1 cellular context compared by ENCODE assay signal in the genomic region with DNA sequence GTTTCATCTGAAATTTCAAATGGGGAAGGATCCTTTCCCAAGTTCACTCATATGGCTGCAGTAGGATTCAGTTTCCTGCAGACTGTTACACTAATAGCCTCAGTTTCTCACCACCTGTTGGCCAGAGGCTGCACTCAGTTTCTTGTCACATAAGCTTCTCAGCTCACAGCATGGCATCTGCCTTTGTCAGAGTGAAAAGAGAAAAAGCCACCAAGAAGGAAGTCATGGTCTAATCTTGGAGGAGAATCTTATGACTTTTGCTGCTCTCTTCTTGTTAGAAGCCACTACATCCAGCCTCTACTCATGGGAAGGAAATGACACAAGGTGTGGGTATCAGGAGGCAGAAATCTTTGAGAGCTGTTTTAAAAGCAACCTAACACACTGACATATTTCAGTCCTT.
TF ChIP-seq lines count a peak whose summit lies in the region.

No MANE protein-coding gene starts in this region.

TF ChIP-seq in GM12878, 131 proteins besides CTCF, POLR2A, EP300 and RAD21 (continued from another document and continues in another):
- TF ChIP-seq, protein P1, sequence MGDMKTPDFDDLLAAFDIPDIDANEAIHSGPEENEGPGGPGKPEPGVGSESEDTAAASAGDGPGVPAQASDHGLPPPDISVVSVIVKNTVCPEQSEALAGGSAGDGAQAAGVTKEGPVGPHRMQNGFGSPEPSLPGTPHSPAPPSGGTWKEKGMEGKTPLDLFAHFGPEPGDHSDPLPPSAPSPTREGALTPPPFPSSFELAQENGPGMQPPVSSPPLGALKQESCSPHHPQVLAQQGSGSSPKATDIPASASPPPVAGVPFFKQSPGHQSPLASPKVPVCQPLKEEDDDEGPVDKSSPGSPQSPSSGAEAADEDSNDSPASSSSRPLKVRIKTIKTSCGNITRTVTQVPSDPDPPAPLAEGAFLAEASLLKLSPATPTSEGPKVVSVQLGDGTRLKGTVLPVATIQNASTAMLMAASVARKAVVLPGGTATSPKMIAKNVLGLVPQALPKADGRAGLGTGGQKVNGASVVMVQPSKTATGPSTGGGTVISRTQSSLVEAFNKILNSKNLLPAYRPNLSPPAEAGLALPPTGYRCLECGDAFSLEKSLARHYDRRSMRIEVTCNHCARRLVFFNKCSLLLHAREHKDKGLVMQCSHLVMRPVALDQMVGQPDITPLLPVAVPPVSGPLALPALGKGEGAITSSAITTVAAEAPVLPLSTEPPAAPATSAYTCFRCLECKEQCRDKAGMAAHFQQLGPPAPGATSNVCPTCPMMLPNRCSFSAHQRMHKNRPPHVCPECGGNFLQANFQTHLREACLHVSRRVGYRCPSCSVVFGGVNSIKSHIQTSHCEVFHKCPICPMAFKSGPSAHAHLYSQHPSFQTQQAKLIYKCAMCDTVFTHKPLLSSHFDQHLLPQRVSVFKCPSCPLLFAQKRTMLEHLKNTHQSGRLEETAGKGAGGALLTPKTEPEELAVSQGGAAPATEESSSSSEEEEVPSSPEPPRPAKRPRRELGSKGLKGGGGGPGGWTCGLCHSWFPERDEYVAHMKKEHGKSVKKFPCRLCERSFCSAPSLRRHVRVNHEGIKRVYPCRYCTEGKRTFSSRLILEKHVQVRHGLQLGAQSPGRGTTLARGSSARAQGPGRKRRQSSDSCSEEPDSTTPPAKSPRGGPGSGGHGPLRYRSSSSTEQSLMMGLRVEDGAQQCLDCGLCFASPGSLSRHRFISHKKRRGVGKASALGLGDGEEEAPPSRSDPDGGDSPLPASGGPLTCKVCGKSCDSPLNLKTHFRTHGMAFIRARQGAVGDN (IDR thresholded peaks at IDR 0.05) = peak; percentile 23; the same call in 1 of the 2 replicates
- TF ChIP-seq CHD4 (IDR thresholded peaks at IDR 0.05) (no peak), NR2C2 (IDR thresholded peaks at IDR 0.05; ENCODE audit: borderline replicate concordance, control insufficient read depth, insufficient read length, low read depth) (no peak), RELA (IDR thresholded peaks at IDR 0.05; ENCODE audit: borderline replicate concordance, partially characterized antibody) (no peak), SMARCA5 (IDR thresholded peaks at IDR 0.05) (no peak), DPF2 (IDR thresholded peaks at IDR 0.05) (no peak), HDAC6 (IDR thresholded peaks at IDR 0.05; ENCODE audit: unreplicated experiment) (no peak), EGR1 (IDR thresholded peaks at IDR 0.05; ENCODE audit: borderline replicate concordance in 1 of 2, low read depth in 2 of 2, low read length in 2 of 2) (no peak), SRF (IDR thresholded peaks at IDR 0.05; ENCODE audit: low read depth in 2 of 2, low read length in 2 of 2) (no peak), TCF3 (IDR thresholded peaks at IDR 0.05; ENCODE audit: borderline replicate concordance, insufficient read depth, low read depth, low read length) (0 out of 2 replicates have a peak, but pooled peaks have one; percentile 20), ZNF217 (IDR thresholded peaks at IDR 0.05) (no peak), TCF7 (IDR thresholded peaks at IDR 0.05; ENCODE audit: borderline replicate concordance) (no peak), RUNX3 (IDR thresholded peaks at IDR 0.05; ENCODE audit: low read length) (peak; percentile 77), ZNF24 (IDR thresholded peaks at IDR 0.05) (no peak), MEF2A (IDR thresholded peaks at IDR 0.05; ENCODE audit: insufficient read depth, low read depth, low read length) (0 out of 2 replicates have a peak, but pooled peaks have one; percentile 43), BMI1 (IDR thresholded peaks at IDR 0.05; ENCODE audit: borderline replicate concordance) (no peak), CHD2 (IDR thresholded peaks at IDR 0.05; ENCODE audit: borderline replicate concordance, low read depth, low read length) (no peak), ASH2L (IDR thresholded peaks at IDR 0.05; ENCODE audit: borderline replicate concordance, low read depth) (no peak), IRF4 (IDR thresholded peaks at IDR 0.05; ENCODE audit: low read depth, low read length) (0 out of 2 replicates have a peak, but pooled peaks have one; percentile 19), YY1 (IDR thresholded peaks at IDR 0.05; ENCODE audit: low read depth, low read length) (no peak), RB1 (IDR thresholded peaks at IDR 0.05; ENCODE audit: borderline replicate concordance) (no peak), GATAD2B (conservative IDR thresholded peaks at IDR 0.05; ENCODE audit: low read depth) (no peak), MTA3 (IDR thresholded peaks at IDR 0.05; ENCODE audit: borderline replicate concordance, low read length) (no peak), SPI1 (IDR thresholded peaks at IDR 0.05; ENCODE audit: borderline replicate concordance, insufficient read depth, low read depth, low read length) (peak; percentile 51; the same call in 1 of the 2 replicates), RAD51 (IDR thresholded peaks at IDR 0.05) (no peak), CBX5 (IDR thresholded peaks at IDR 0.05; ENCODE audit: low read depth) (peak; percentile 91), CBFB (IDR thresholded peaks at IDR 0.05; ENCODE audit: low read depth) (no peak)
- TF ChIP-seq, protein P2, sequence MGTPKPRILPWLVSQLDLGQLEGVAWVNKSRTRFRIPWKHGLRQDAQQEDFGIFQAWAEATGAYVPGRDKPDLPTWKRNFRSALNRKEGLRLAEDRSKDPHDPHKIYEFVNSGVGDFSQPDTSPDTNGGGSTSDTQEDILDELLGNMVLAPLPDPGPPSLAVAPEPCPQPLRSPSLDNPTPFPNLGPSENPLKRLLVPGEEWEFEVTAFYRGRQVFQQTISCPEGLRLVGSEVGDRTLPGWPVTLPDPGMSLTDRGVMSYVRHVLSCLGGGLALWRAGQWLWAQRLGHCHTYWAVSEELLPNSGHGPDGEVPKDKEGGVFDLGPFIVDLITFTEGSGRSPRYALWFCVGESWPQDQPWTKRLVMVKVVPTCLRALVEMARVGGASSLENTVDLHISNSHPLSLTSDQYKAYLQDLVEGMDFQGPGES (IDR thresholded peaks at IDR 0.05) = no peak
- TF ChIP-seq, protein P3, sequence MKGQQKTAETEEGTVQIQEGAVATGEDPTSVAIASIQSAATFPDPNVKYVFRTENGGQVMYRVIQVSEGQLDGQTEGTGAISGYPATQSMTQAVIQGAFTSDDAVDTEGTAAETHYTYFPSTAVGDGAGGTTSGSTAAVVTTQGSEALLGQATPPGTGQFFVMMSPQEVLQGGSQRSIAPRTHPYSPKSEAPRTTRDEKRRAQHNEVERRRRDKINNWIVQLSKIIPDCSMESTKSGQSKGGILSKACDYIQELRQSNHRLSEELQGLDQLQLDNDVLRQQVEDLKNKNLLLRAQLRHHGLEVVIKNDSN (IDR thresholded peaks at IDR 0.05; ENCODE audit: borderline replicate concordance, extremely low read length, insufficient read depth, low read depth, low read length) = no peak
- TF ChIP-seq, protein P4, sequence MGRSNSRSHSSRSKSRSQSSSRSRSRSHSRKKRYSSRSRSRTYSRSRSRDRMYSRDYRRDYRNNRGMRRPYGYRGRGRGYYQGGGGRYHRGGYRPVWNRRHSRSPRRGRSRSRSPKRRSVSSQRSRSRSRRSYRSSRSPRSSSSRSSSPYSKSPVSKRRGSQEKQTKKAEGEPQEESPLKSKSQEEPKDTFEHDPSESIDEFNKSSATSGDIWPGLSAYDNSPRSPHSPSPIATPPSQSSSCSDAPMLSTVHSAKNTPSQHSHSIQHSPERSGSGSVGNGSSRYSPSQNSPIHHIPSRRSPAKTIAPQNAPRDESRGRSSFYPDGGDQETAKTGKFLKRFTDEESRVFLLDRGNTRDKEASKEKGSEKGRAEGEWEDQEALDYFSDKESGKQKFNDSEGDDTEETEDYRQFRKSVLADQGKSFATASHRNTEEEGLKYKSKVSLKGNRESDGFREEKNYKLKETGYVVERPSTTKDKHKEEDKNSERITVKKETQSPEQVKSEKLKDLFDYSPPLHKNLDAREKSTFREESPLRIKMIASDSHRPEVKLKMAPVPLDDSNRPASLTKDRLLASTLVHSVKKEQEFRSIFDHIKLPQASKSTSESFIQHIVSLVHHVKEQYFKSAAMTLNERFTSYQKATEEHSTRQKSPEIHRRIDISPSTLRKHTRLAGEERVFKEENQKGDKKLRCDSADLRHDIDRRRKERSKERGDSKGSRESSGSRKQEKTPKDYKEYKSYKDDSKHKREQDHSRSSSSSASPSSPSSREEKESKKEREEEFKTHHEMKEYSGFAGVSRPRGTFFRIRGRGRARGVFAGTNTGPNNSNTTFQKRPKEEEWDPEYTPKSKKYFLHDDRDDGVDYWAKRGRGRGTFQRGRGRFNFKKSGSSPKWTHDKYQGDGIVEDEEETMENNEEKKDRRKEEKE (IDR thresholded peaks at IDR 0.05) = no peak
- TF ChIP-seq, protein P5, sequence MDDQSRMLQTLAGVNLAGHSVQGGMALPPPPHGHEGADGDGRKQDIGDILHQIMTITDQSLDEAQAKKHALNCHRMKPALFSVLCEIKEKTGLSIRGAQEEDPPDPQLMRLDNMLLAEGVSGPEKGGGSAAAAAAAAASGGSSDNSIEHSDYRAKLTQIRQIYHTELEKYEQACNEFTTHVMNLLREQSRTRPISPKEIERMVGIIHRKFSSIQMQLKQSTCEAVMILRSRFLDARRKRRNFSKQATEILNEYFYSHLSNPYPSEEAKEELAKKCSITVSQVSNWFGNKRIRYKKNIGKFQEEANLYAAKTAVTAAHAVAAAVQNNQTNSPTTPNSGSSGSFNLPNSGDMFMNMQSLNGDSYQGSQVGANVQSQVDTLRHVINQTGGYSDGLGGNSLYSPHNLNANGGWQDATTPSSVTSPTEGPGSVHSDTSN (IDR thresholded peaks at IDR 0.05; ENCODE audit: insufficient replicate concordance, low read depth, low read length) = no peak
- TF ChIP-seq, protein P6, sequence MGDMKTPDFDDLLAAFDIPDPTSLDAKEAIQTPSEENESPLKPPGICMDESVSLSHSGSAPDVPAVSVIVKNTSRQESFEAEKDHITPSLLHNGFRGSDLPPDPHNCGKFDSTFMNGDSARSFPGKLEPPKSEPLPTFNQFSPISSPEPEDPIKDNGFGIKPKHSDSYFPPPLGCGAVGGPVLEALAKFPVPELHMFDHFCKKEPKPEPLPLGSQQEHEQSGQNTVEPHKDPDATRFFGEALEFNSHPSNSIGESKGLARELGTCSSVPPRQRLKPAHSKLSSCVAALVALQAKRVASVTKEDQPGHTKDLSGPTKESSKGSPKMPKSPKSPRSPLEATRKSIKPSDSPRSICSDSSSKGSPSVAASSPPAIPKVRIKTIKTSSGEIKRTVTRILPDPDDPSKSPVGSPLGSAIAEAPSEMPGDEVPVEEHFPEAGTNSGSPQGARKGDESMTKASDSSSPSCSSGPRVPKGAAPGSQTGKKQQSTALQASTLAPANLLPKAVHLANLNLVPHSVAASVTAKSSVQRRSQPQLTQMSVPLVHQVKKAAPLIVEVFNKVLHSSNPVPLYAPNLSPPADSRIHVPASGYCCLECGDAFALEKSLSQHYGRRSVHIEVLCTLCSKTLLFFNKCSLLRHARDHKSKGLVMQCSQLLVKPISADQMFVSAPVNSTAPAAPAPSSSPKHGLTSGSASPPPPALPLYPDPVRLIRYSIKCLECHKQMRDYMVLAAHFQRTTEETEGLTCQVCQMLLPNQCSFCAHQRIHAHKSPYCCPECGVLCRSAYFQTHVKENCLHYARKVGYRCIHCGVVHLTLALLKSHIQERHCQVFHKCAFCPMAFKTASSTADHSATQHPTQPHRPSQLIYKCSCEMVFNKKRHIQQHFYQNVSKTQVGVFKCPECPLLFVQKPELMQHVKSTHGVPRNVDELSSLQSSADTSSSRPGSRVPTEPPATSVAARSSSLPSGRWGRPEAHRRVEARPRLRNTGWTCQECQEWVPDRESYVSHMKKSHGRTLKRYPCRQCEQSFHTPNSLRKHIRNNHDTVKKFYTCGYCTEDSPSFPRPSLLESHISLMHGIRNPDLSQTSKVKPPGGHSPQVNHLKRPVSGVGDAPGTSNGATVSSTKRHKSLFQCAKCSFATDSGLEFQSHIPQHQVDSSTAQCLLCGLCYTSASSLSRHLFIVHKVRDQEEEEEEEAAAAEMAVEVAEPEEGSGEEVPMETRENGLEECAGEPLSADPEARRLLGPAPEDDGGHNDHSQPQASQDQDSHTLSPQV (IDR thresholded peaks at IDR 0.05) = no peak
- TF ChIP-seq, protein P7, sequence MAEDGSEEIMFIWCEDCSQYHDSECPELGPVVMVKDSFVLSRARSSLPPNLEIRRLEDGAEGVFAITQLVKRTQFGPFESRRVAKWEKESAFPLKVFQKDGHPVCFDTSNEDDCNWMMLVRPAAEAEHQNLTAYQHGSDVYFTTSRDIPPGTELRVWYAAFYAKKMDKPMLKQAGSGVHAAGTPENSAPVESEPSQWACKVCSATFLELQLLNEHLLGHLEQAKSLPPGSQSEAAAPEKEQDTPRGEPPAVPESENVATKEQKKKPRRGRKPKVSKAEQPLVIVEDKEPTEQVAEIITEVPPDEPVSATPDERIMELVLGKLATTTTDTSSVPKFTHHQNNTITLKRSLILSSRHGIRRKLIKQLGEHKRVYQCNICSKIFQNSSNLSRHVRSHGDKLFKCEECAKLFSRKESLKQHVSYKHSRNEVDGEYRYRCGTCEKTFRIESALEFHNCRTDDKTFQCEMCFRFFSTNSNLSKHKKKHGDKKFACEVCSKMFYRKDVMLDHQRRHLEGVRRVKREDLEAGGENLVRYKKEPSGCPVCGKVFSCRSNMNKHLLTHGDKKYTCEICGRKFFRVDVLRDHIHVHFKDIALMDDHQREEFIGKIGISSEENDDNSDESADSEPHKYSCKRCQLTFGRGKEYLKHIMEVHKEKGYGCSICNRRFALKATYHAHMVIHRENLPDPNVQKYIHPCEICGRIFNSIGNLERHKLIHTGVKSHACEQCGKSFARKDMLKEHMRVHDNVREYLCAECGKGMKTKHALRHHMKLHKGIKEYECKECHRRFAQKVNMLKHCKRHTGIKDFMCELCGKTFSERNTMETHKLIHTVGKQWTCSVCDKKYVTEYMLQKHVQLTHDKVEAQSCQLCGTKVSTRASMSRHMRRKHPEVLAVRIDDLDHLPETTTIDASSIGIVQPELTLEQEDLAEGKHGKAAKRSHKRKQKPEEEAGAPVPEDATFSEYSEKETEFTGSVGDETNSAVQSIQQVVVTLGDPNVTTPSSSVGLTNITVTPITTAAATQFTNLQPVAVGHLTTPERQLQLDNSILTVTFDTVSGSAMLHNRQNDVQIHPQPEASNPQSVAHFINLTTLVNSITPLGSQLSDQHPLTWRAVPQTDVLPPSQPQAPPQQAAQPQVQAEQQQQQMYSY (CRISPR knock-in tag; IDR thresholded peaks at IDR 0.05) = no peak
- TF ChIP-seq, protein P8, sequence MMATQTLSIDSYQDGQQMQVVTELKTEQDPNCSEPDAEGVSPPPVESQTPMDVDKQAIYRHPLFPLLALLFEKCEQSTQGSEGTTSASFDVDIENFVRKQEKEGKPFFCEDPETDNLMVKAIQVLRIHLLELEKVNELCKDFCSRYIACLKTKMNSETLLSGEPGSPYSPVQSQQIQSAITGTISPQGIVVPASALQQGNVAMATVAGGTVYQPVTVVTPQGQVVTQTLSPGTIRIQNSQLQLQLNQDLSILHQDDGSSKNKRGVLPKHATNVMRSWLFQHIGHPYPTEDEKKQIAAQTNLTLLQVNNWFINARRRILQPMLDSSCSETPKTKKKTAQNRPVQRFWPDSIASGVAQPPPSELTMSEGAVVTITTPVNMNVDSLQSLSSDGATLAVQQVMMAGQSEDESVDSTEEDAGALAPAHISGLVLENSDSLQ (IDR thresholded peaks at IDR 0.05) = no peak
